10 cellular contexts compared by ENCODE assay signal in genomic region chr2:213766465-213766891, GRCh38.
DNase-seq lines count a peak whose midpoint lies in the region; ATAC-seq lines count a peak whose summit lies in the region.
"Had no signal": no experiment of that assay in that cellular context is flagged by ENCODE, and none has a peak within 500 bp of the region (broad histone marks: within the 10 kb centered on the region; RNA-seq: fewer than 3 reads in every experiment).

No MANE protein-coding gene starts in this region.

- ATAC-seq in GM18499 (IDR thresholded peaks at IDR 0.05; ENCODE audit: insufficient read depth, unreplicated experiment) (peak; percentile 93), GM21447 (IDR thresholded peaks at IDR 0.05; ENCODE audit: unreplicated experiment) (peak; percentile 95), HG03342 (IDR thresholded peaks at IDR 0.05; ENCODE audit: unreplicated experiment) (peak; percentile 97)

- DNase-seq in glomerular visceral epithelial cell (ENCODE audit: extremely low spot score) (peak; percentile 5), NCI-H226 (no peak), MV-4-11 (lab: John Stamatoyannopoulos, UW) (no peak), NCI-H1417 (lab: John Stamatoyannopoulos, UW) (no peak), DMS153 treated with DMSO at 0.1 percent for 48 hours (lab: John Stamatoyannopoulos, UW; ENCODE audit: unreplicated experiment) (no peak)
- DNase-seq: activated T-cell treated with anti-CD3 and anti-CD28 coated beads, Interleukin-2, amount 50 U/mL, for 24 hours; esophagus squamous epithelium had no signal
